26 cellular contexts compared by ENCODE assay signal in genomic region chr3:123564056-123564455, GRCh38. TPM values are rescaled to one million over a fixed set of nuclear protein-coding genes. Genes with fewer than 3 reads are reported as not detected.
A peak's percentile ranks its signal among the peaks of the same experiment; 100 is the strongest.
DNase-seq lines count a peak whose midpoint lies in the region.
"Had no signal": no experiment of that assay in that cellular context is flagged by ENCODE, and none has a peak within 500 bp of the region (broad histone marks: within the 10 kb centered on the region; RNA-seq: fewer than 3 reads in every experiment).

No MANE protein-coding gene starts in this region.

- no peak overlapping the region for H2AK5ac ChIP-seq in neuronal stem cell (ENCODE audit: low read depth, low read length)

- peaks cover 2 to 42% of the 10 kb centered on the region in 2 donors for H3K36me3 ChIP-seq in neuronal stem cell (replicated peaks in 1 of 2; ENCODE audit: control insufficient read depth in 2 of 2, insufficient read depth in 2 of 2, low read length in 2 of 2)

- no peak overlapping the region for H4K91ac ChIP-seq in neuronal stem cell (ENCODE audit: low read depth, low read length, poor library complexity)

- no peaks in the 10 kb centered on the region for H3K27me3 ChIP-seq in neuronal stem cell (ENCODE audit: control insufficient read depth in 3 of 3, insufficient read depth in 3 of 3, low read depth in 1 of 3, low read length in 3 of 3)
- H3K27me3 ChIP-seq: BLaER1, SJCRH30 had no signal

- peaks cover 8% of the 10 kb centered on the region for H3K36me3 Mint-ChIP-seq in activated naive CD8-positive, alpha-beta T cell
- peaks cover 3% of the 10 kb centered on the region for H3K36me3 Mint-ChIP-seq in activated naive CD8-positive, alpha-beta T cell treated with anti-CD3 and anti-CD28 coated beads for 36 hours

- H3K9me3 ChIP-seq in neuronal stem cell (replicated peaks in 1 of 2; ENCODE audit: control insufficient read depth in 2 of 2, insufficient read depth in 1 of 2, low read depth in 1 of 2, low read length in 2 of 2): no peaks in the 10 kb centered on the region
- H3K9me3 ChIP-seq: BLaER1, HAP-1, SJCRH30 had no signal

- H3K4me3 ChIP-seq in neuronal stem cell (ENCODE audit: low read length in 2 of 2): no peak overlapping the region
- H3K4me3 ChIP-seq: BLaER1, HAP-1, K562, SJCRH30 had no signal

- no CpG with 5 or more reads among the region's 6 CpGs for WGBS in neuronal stem cell (ENCODE audit: extremely low coverage in 2 of 2, insufficient read length in 2 of 2, insufficient replicate concordance in 1 of 2), 2 donors

- H3K27me3 Mint-ChIP-seq in activated naive CD8-positive, alpha-beta T cell: no peaks in the 10 kb centered on the region
- H3K27me3 Mint-ChIP-seq in activated naive CD8-positive, alpha-beta T cell treated with anti-CD3 and anti-CD28 coated beads for 36 hours: no peaks in the 10 kb centered on the region
- H3K27me3 Mint-ChIP-seq: CD4-positive, alpha-beta T cell had no signal

- H3K4me1 ChIP-seq in neuronal stem cell (ENCODE audit: control insufficient read depth in 2 of 2, insufficient read depth in 1 of 2, low read depth in 1 of 2, low read length in 2 of 2): no peaks in the 10 kb centered on the region
- H3K4me1 ChIP-seq: HAP-1, SJCRH30 had no signal

- H3K9ac ChIP-seq in neuronal stem cell (ENCODE audit: low read depth, low read length, poor library complexity): peak overlapping the region; percentile 72
- H3K9ac ChIP-seq: BLaER1 had no signal

- H2BK12ac ChIP-seq in neuronal stem cell (ENCODE audit: low read length): no peak overlapping the region

- H4K8ac ChIP-seq in neuronal stem cell (ENCODE audit: low read depth, low read length): no peak overlapping the region

- DNase-seq in activated naive CD8-positive, alpha-beta T cell treated with anti-CD3 and anti-CD28 coated beads for 36 hours: no peak
- DNase-seq in caudate nucleus (lab: John Stamatoyannopoulos, UW): no peak
- DNase-seq in neuronal stem cell (ENCODE audit: low spot score): no peak
- DNase-seq in mucosa of gallbladder (ENCODE audit: low spot score): no peak
- no peak for DNase-seq in NCI-H1417 (lab: John Stamatoyannopoulos, UW)
- no peak for DNase-seq in NCI-H510A (lab: John Stamatoyannopoulos, UW)
- DNase-seq: CD4-positive, alpha-beta T cell; COR-L47; DMS53; GOT3; HFFc6; Kasumi-1; MV-4-11; NCI-H1105; NCI-H146; NCI-H1930; NCI-H446; NCI-H526; NCI-H82; NK-92 treated with Interleukin-12 subunit alpha and Interleukin-12 subunit beta, amount 100 ng/mL, for 24 hours; PC-3; SJCRH30 had no signal

- H2BK15ac ChIP-seq in neuronal stem cell (ENCODE audit: low read length): no peak overlapping the region

- no peak overlapping the region for H2AFZ ChIP-seq in neuronal stem cell (ENCODE audit: low read length)

- H3K23ac ChIP-seq in neuronal stem cell (ENCODE audit: low read depth, low read length, poor library complexity): no peak overlapping the region

- H3K4me2 ChIP-seq in neuronal stem cell (ENCODE audit: insufficient read depth, low read length, poor library complexity, severe bottlenecking): no peak overlapping the region
- H3K4me2 ChIP-seq: BLaER1 had no signal

- H3K79me1 ChIP-seq in neuronal stem cell (ENCODE audit: low read depth, low read length): no peaks in the 10 kb centered on the region

- peak overlapping the region; percentile 34 for H3K27ac Mint-ChIP-seq in activated naive CD8-positive, alpha-beta T cell
- H3K27ac Mint-ChIP-seq in activated naive CD8-positive, alpha-beta T cell treated with anti-CD3 and anti-CD28 coated beads for 36 hours: no peak overlapping the region
- H3K27ac Mint-ChIP-seq: CD4-positive, alpha-beta T cell; HFFc6 had no signal

- no peak overlapping the region for H2BK120ac ChIP-seq in neuronal stem cell (ENCODE audit: low read depth, low read length)

- H3K27ac ChIP-seq in caudate nucleus (ENCODE audit: low read depth, low read length): peak overlapping the region; percentile 12
- no peak overlapping the region for H3K27ac ChIP-seq in neuronal stem cell (replicated peaks; ENCODE audit: low read length)
- H3K27ac ChIP-seq: BLaER1, SJCRH30 had no signal

- H3K14ac ChIP-seq in neuronal stem cell (ENCODE audit: low read length): no peak overlapping the region

- no peak overlapping the region for H2BK5ac ChIP-seq in neuronal stem cell (ENCODE audit: low read length)

- no peak overlapping the region for H3K4me3 Mint-ChIP-seq in activated naive CD8-positive, alpha-beta T cell
- H3K4me3 Mint-ChIP-seq in activated naive CD8-positive, alpha-beta T cell treated with anti-CD3 and anti-CD28 coated beads for 36 hours: no peak overlapping the region
- H3K4me3 Mint-ChIP-seq: CD4-positive, alpha-beta T cell; HFFc6 had no signal

- H3K9me3 Mint-ChIP-seq in activated naive CD8-positive, alpha-beta T cell (ENCODE audit: low read depth): no peaks in the 10 kb centered on the region
- H3K9me3 Mint-ChIP-seq in activated naive CD8-positive, alpha-beta T cell treated with anti-CD3 and anti-CD28 coated beads for 36 hours: no peaks in the 10 kb centered on the region
- H3K9me3 Mint-ChIP-seq: CD4-positive, alpha-beta T cell; HFFc6 had no signal

- peaks cover 19% of the 10 kb centered on the region for H3K4me1 Mint-ChIP-seq in activated naive CD8-positive, alpha-beta T cell (ENCODE audit: low read depth)
- peaks cover 20% of the 10 kb centered on the region for H3K4me1 Mint-ChIP-seq in activated naive CD8-positive, alpha-beta T cell treated with anti-CD3 and anti-CD28 coated beads for 36 hours

- no peak overlapping the region for H3K18ac ChIP-seq in neuronal stem cell (ENCODE audit: low read length)

- no peak overlapping the region for H3K4ac ChIP-seq in neuronal stem cell (ENCODE audit: low read length)

RNA-seq across cellular contexts. Expression of gene HACD2, which starts 20.8 kb away (rescaled TPM):
- total RNA-seq in activated naive CD8-positive, alpha-beta T cell treated with anti-CD3 and anti-CD28 coated beads for 36 hours: 10 to 100 TPM; 30.7 to 31.0 TPM
- polyA plus RNA-seq in neuronal stem cell (2013, experiment 1 of 2): 15.9 TPM
- polyA plus RNA-seq in neuronal stem cell (2013, experiment 2 of 2): 15.7 TPM
- total RNA-seq in mucosa of gallbladder: 47.9 TPM
